22 cellular contexts compared by ENCODE assay signal in genomic region chr11:115498354-115498753, GRCh38. TPM values are rescaled to one million over a fixed set of nuclear protein-coding genes. Genes with fewer than 3 reads are reported as not detected.
DNase-seq lines count a peak whose midpoint lies in the region; ATAC-seq and TF ChIP-seq lines count a peak whose summit lies in the region.
"Had no signal": no experiment of that assay in that cellular context is flagged by ENCODE, and none has a peak within 500 bp of the region (broad histone marks: within the 10 kb centered on the region; RNA-seq: fewer than 3 reads in every experiment).

No MANE protein-coding gene starts in this region.

- intact Hi-C loops in MCF 10A (cut with micrococcal nuclease), result no loop called here

- H3K4me3 Mint-ChIP-seq in MCF 10A (ENCODE audit: unreplicated experiment), result no peak overlapping the region
- H3K4me3 Mint-ChIP-seq: activated naive CD4-positive, alpha-beta T cell treated with anti-CD3 and anti-CD28 coated beads for 36 hours; HFFc6; stimulated activated naive CD8-positive, alpha-beta T cell treated with anti-CD3 and anti-CD28 coated beads, Interleukin-15, Interleukin-2, amounts not matched to agents 100 ng/mL and 50 ng/mL, for 24 hours had no signal

- no peak overlapping the region for H3K27ac Mint-ChIP-seq in MCF 10A (ENCODE audit: low read depth, unreplicated experiment)
- H3K27ac Mint-ChIP-seq: activated naive CD4-positive, alpha-beta T cell treated with anti-CD3 and anti-CD28 coated beads for 36 hours; HFFc6; stimulated activated naive CD8-positive, alpha-beta T cell treated with anti-CD3 and anti-CD28 coated beads, Interleukin-15, Interleukin-2, amounts not matched to agents 100 ng/mL and 50 ng/mL, for 24 hours had no signal

- no peaks in the 10 kb centered on the region for H3K4me1 Mint-ChIP-seq in MCF 10A (ENCODE audit: insufficient read depth, unreplicated experiment)

- ATAC-seq in GM18519 (IDR thresholded peaks at IDR 0.05; ENCODE audit: low FRiP score, unreplicated experiment) (no peak), GM21360 (IDR thresholded peaks at IDR 0.05; ENCODE audit: unreplicated experiment) (no peak)
- ATAC-seq: PC-3, right cardiac atrium had no signal

- DNase-seq in T47D (ENCODE audit: low read depth in 1 of 2, low spot score in 1 of 2) (peak; percentile 16 to 76), MCF 10A (ENCODE audit: unreplicated experiment) (no peak), NCI-H2081 treated with DMSO at 0.1 percent for 48 hours (lab: John Stamatoyannopoulos, UW) (peak; percentile 89), SHP77 (lab: John Stamatoyannopoulos, UW) (peak; percentile 85 to 86), activated gamma-delta T cell treated with Interleukin-2 at 50 U/mL for 16 hours (no peak), SW 1271 (lab: John Stamatoyannopoulos, UW) (no peak)
- DNase-seq: activated CD4-positive, alpha-beta T cell treated with anti-CD3 and anti-CD28 coated beads, Interleukin-2, amount 50 U/mL, for 1 hour; activated naive CD4-positive, alpha-beta T cell treated with anti-CD3 and anti-CD28 coated beads for 36 hours; colonic mucosa; DND-41; foreskin fibroblast; HFFc6; left ventricle myocardium inferior; MG63; NCI-H226; occipital lobe; PC-3; right cardiac atrium; upper lobe of left lung had no signal

- H3K36me3 Mint-ChIP-seq in MCF 10A (ENCODE audit: insufficient read depth, unreplicated experiment), result no peaks in the 10 kb centered on the region

- no TSS peak for BruUV-seq in MCF 10A (replicated peaks; lab: Mats Ljungman, UMichigan)

- in situ Hi-C loops in T47D (cut with HindIII; ENCODE audit: low pct_unique_long_range_greater_than_20kb, low sequenced_read_pairs), result no loop called here

- no peak for TF ChIP-seq CTCF in MCF 10A (IDR thresholded peaks at IDR 0.05; ENCODE audit: unreplicated experiment)

- CTCF ChIA-PET in MCF 10A (lab: Yijun Ruan, JAX), result interaction anchor here (0.7 kb wide), 1 partner anchor 778 kb away, joined by 5 read pairs; no protein-coding TSS in a partner anchor

- H3K27me3 Mint-ChIP-seq in MCF 10A (ENCODE audit: insufficient read depth, unreplicated experiment), result peaks cover 47% of the 10 kb centered on the region

- POLR2A ChIA-PET in MCF 10A (lab: Yijun Ruan, JAX), result no interaction called here

- H3K9me3 Mint-ChIP-seq in MCF 10A (ENCODE audit: unreplicated experiment), result no peaks in the 10 kb centered on the region
- H3K9me3 Mint-ChIP-seq: activated naive CD4-positive, alpha-beta T cell treated with anti-CD3 and anti-CD28 coated beads for 36 hours; stimulated activated naive CD8-positive, alpha-beta T cell treated with anti-CD3 and anti-CD28 coated beads, Interleukin-15, Interleukin-2, amounts not matched to agents 100 ng/mL and 50 ng/mL, for 24 hours had no signal

RNA-seq across cellular contexts. Expression of gene CADM1, which starts 5.9 kb away (rescaled TPM):
- not detected in 2 replicates for total RNA-seq in MCF 10A (2022)
- total RNA-seq: HFFc6 had no signal

Comparison
In these comparisons a context has a peak if more than half of its experiments do, and no peak if none do; other contexts are left out.
1. DNase-seq: peak in T47D (2 of 2), NCI-H2081 treated with DMSO at 0.1 percent for 48 hours (single experiment) and SHP77 (2 of 2); none in MCF 10A (single experiment), activated gamma-delta T cell treated with Interleukin-2 at 50 U/mL for 16 hours (single experiment) and SW 1271 (0 of 2).